9 cellular contexts compared by ENCODE assay signal in the genomic region with DNA sequence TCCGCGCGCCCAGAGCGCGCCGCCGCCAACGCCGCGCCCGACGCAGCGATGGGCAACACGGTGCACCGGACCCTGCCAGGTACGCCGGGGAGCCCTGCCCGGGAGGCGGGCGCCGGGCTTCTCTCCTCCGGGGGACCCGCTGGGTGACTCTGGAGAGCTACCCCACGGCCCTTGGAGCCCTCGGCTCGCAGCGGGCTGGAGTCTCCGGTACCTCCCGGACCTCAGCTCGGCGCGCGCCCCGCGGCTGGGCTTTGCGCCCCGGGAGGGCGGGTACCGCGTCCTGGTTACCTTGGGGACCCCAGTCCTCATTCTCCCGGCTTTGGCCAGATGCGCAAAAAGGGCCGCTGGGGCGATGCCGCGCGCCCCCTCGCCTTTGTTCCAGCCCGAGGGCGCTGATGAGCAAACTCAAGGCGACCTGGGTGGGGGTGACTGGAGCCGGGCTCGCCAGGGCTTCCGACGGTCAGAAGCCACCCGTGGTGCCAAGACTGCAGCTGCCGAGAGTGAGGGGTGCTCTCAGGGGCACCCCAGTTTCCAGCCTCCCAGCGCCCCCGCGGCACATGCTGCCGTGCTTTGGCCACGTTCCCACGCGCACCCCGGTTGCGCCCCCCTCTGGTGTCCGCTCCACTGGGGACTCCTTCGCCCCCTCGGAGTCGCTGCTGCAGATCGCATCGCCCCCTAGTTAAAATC. TPM values are rescaled to one million over a fixed set of nuclear protein-coding genes. Genes with fewer than 3 reads are reported as not detected.
DNase-seq lines count a peak whose midpoint lies in the region; ATAC-seq and TF ChIP-seq lines count a peak whose summit lies in the region.
"Had no signal": no experiment of that assay in that cellular context is flagged by ENCODE, and none has a peak within 500 bp of the region (broad histone marks: within the 10 kb centered on the region; RNA-seq: fewer than 3 reads in every experiment).

No MANE protein-coding gene starts in this region.

- no peaks in the 10 kb centered on the region for H3K9me3 ChIP-seq in SK-N-MC (ENCODE audit: low read depth, low read length)
- no peaks in the 10 kb centered on the region for H3K9me3 ChIP-seq in parathyroid adenoma (ENCODE audit: control insufficient read depth, low read length)

- H3K9me3 Mint-ChIP-seq in activated naive CD4-positive, alpha-beta T cell treated with anti-CD3 and anti-CD28 coated beads for 36 hours, result no peaks in the 10 kb centered on the region
- H3K9me3 Mint-ChIP-seq: activated naive CD4-positive, alpha-beta T cell treated with anti-CD3 and anti-CD28 coated beads, Interleukin-2, amount 50 U/mL, for 72 hours had no signal

- TF ChIP-seq CTCF in fibroblast of pulmonary artery (IDR thresholded peaks at IDR 0.05; ENCODE audit: low read length, missing control alignments), result no peak
- TF ChIP-seq CTCF in parathyroid adenoma (IDR thresholded peaks at IDR 0.05), result peak; percentile 6

- intact Hi-C loops in activated naive CD4-positive, alpha-beta T cell treated with anti-CD3 and anti-CD28 coated beads for 36 hours (cut with micrococcal nuclease), result loop anchor here (2.0 kb wide), 1 partner anchor 55 kb away; no protein-coding TSS in a partner anchor

- CTCF ChIA-PET in activated naive CD4-positive, alpha-beta T cell treated with anti-CD3 and anti-CD28 coated beads for 36 hours (lab: Charles Lee), result interaction anchor here (0.9 to 1.1 kb wide), 2 partner anchors 56 to 180 kb away, joined by 3 read pairs; no protein-coding TSS in a partner anchor

- H3K27me3 Mint-ChIP-seq in activated naive CD4-positive, alpha-beta T cell treated with anti-CD3 and anti-CD28 coated beads for 36 hours (ENCODE audit: low read depth), result peaks cover 37% of the 10 kb centered on the region

- no peak for DNase-seq in activated naive CD4-positive, alpha-beta T cell treated with anti-CD3 and anti-CD28 coated beads for 36 hours
- no peak for DNase-seq in activated naive CD4-positive, alpha-beta T cell treated with Interleukin-2 at 50 U/mL for 16 hours
- DNase-seq in SK-N-MC (ENCODE audit: low read depth, low spot score), result no peak
- DNase-seq in fibroblast of pulmonary artery (ENCODE audit: low read depth), result no peak
- DNase-seq in stimulated activated CD4-positive, alpha-beta T cell treated with anti-CD3 and anti-CD28 coated beads, Interleukin-4, amount 100 ng/mL, for 4 hours, result no peak

- no peaks in the 10 kb centered on the region for H3K27me3 ChIP-seq in parathyroid adenoma (ENCODE audit: control insufficient read depth, insufficient read depth, low read length)

- peaks cover 3% of the 10 kb centered on the region for H3K4me1 Mint-ChIP-seq in activated naive CD4-positive, alpha-beta T cell treated with anti-CD3 and anti-CD28 coated beads for 36 hours (ENCODE audit: low read depth)

- peaks cover 15% of the 10 kb centered on the region for H3K4me1 ChIP-seq in parathyroid adenoma

- no peaks in the 10 kb centered on the region for H3K79me2 ChIP-seq in parathyroid adenoma

- H3K27ac ChIP-seq in SK-N-MC (no peak overlapping the region), parathyroid adenoma (peak overlapping the region; percentile 45)

- H3K36me3 Mint-ChIP-seq in activated naive CD4-positive, alpha-beta T cell treated with anti-CD3 and anti-CD28 coated beads for 36 hours (ENCODE audit: low read depth), result no peaks in the 10 kb centered on the region
- H3K36me3 Mint-ChIP-seq: activated naive CD4-positive, alpha-beta T cell treated with anti-CD3 and anti-CD28 coated beads, Interleukin-2, amount 50 U/mL, for 72 hours had no signal

- H3K36me3 ChIP-seq in SK-N-MC (ENCODE audit: insufficient read depth, low read length) (no peaks in the 10 kb centered on the region), parathyroid adenoma (ENCODE audit: control insufficient read depth, insufficient read depth, low read length) (no peaks in the 10 kb centered on the region)

- no peak overlapping the region for H3K27ac Mint-ChIP-seq in activated naive CD4-positive, alpha-beta T cell treated with anti-CD3 and anti-CD28 coated beads for 36 hours
- H3K27ac Mint-ChIP-seq: activated naive CD4-positive, alpha-beta T cell treated with anti-CD3 and anti-CD28 coated beads, Interleukin-2, amount 50 U/mL, for 72 hours had no signal

- H3K4me3 Mint-ChIP-seq in activated naive CD4-positive, alpha-beta T cell treated with anti-CD3 and anti-CD28 coated beads for 36 hours, result peak overlapping the region; percentile 18

- H3K4me2 ChIP-seq in parathyroid adenoma (ENCODE audit: low read length), result peak overlapping the region; percentile 58

- H2AFZ ChIP-seq in parathyroid adenoma, result peak overlapping the region; percentile 82

- ATAC-seq in GM19324 (IDR thresholded peaks at IDR 0.05; ENCODE audit: low FRiP score, unreplicated experiment) (no peak), GM19023 (IDR thresholded peaks at IDR 0.05; ENCODE audit: unreplicated experiment) (no peak)

- H3K4me3 ChIP-seq in SK-N-MC, result peak overlapping the region; percentile 82
- H3K4me3 ChIP-seq in fibroblast of pulmonary artery (replicated peaks; ENCODE audit: low read depth, low read length), result peak overlapping the region; percentile 49
- peak overlapping the region; percentile 56 for H3K4me3 ChIP-seq in parathyroid adenoma (ENCODE audit: low read depth, low read length)

- peak overlapping the region; percentile 38 for H3K9ac ChIP-seq in SK-N-MC (ENCODE audit: insufficient read length)
- H3K9ac ChIP-seq in parathyroid adenoma, result no peak overlapping the region

RNA-seq across cellular contexts. Expression of gene NEURL1B, which starts 0.4 kb away (rescaled TPM):
- under 1 TPM; 0.57 to 0.64 TPM for total RNA-seq in activated naive CD4-positive, alpha-beta T cell treated with anti-CD3 and anti-CD28 coated beads for 36 hours
